ENCODE assay signal across 13 cellular contexts in genomic region chr5:178221203-178221771, GRCh38. TPM values are rescaled to one million over a fixed set of nuclear protein-coding genes. Genes with fewer than 3 reads are reported as not detected.
DNase-seq lines count a peak whose midpoint lies in the region; ATAC-seq, FAIRE-seq and TF ChIP-seq lines count a peak whose summit lies in the region.
"Had no signal": no experiment of that assay in that cellular context is flagged by ENCODE, and none has a peak within 500 bp of the region (broad histone marks: within the 10 kb centered on the region; RNA-seq: fewer than 3 reads in every experiment).

No MANE protein-coding gene starts in this region.

- TF ChIP-seq POLR2A in stomach (IDR thresholded peaks at IDR 0.05), result no peak

- H3K4me3 Mint-ChIP-seq in activated naive CD8-positive, alpha-beta T cell, result no peak overlapping the region
- H3K4me3 Mint-ChIP-seq in activated naive CD8-positive, alpha-beta T cell treated with anti-CD3 and anti-CD28 coated beads, Interleukin-2, amount 50 U/mL, for 24 hours, result no peak overlapping the region
- peak overlapping the region; percentile 56 for H3K4me3 Mint-ChIP-seq in T-helper 17 cell

- ATAC-seq in activated naive CD8-positive, alpha-beta T cell treated with anti-CD3 and anti-CD28 coated beads, Interleukin-2, amount 50 U/mL, for 24 hours, result no peak
- ATAC-seq in T-helper 17 cell, result peak; percentile 30
- ATAC-seq in upper lobe of right lung, result peak; percentile 29
- ATAC-seq: pancreas had no signal

- TF ChIP-seq EP300 in stomach (IDR thresholded peaks at IDR 0.05), result no peak

- H3K4me1 Mint-ChIP-seq in activated naive CD8-positive, alpha-beta T cell (ENCODE audit: low read depth), result peaks cover 29% of the 10 kb centered on the region
- H3K4me1 Mint-ChIP-seq in activated naive CD8-positive, alpha-beta T cell treated with anti-CD3 and anti-CD28 coated beads, Interleukin-2, amount 50 U/mL, for 24 hours, result peaks cover 13% of the 10 kb centered on the region
- H3K4me1 Mint-ChIP-seq in T-helper 17 cell, result peaks cover 31% of the 10 kb centered on the region

- H3K4me1 ChIP-seq in kidney (ENCODE audit: control insufficient read depth in 1 of 2, insufficient read depth in 1 of 2, low read depth in 1 of 2, low read length in 2 of 2), result peaks cover 0 to 5% of the 10 kb centered on the region in 2 donors
- H3K4me1 ChIP-seq in upper lobe of right lung, result no peaks in the 10 kb centered on the region
- peaks cover 0 to 15% (median 4%) of the 10 kb centered on the region in 4 donors for H3K4me1 ChIP-seq in stomach
- H3K4me1 ChIP-seq: pancreas had no signal

- 64 to 83% (median 76%) methylated on average over 3 of the region's 3 CpGs for WGBS in stomach, 5 donors

- peaks cover 8% of the 10 kb centered on the region for H3K36me3 Mint-ChIP-seq in activated naive CD8-positive, alpha-beta T cell
- H3K36me3 Mint-ChIP-seq in activated naive CD8-positive, alpha-beta T cell treated with anti-CD3 and anti-CD28 coated beads, Interleukin-2, amount 50 U/mL, for 24 hours (ENCODE audit: low read depth), result peaks cover 55% of the 10 kb centered on the region
- H3K36me3 Mint-ChIP-seq in T-helper 17 cell (ENCODE audit: low read depth), result peaks cover 10% of the 10 kb centered on the region

- peak overlapping the region; percentile 62 for H3K27ac Mint-ChIP-seq in activated naive CD8-positive, alpha-beta T cell
- no peak overlapping the region for H3K27ac Mint-ChIP-seq in activated naive CD8-positive, alpha-beta T cell treated with anti-CD3 and anti-CD28 coated beads, Interleukin-2, amount 50 U/mL, for 24 hours
- peak overlapping the region; percentile 83 for H3K27ac Mint-ChIP-seq in T-helper 17 cell

- no peaks in the 10 kb centered on the region for H3K27me3 Mint-ChIP-seq in activated naive CD8-positive, alpha-beta T cell
- H3K27me3 Mint-ChIP-seq in activated naive CD8-positive, alpha-beta T cell treated with anti-CD3 and anti-CD28 coated beads, Interleukin-2, amount 50 U/mL, for 24 hours, result no peaks in the 10 kb centered on the region
- H3K27me3 Mint-ChIP-seq in T-helper 17 cell, result no peaks in the 10 kb centered on the region

- no peak overlapping the region for H3K9ac ChIP-seq in kidney (ENCODE audit: low read length in 2 of 2)

- no peak for DNase-seq in activated naive CD8-positive, alpha-beta T cell treated with anti-CD3 and anti-CD28 coated beads, Interleukin-2, amount 50 U/mL, for 24 hours
- DNase-seq in T-helper 17 cell (no peak), kidney (peak; percentile 22), upper lobe of right lung (no peak), NCI-H2171 treated with DMSO at 0.1 percent for 48 hours (lab: John Stamatoyannopoulos, UW) (no peak), C1 segment of cervical spinal cord (lab: John Stamatoyannopoulos, UW) (no peak), stomach (no peak)
- DNase-seq: stimulated activated CD4-positive, alpha-beta T cell treated with anti-CD3 and anti-CD28 coated beads, Interleukin-1b, Interleukin-23, amount 100 ng/mL, for 48 hours had no signal

- TF ChIP-seq CTCF in kidney (IDR thresholded peaks at IDR 0.05; ENCODE audit: borderline replicate concordance, extremely low read depth, insufficient read depth), result no peak
- no peak for TF ChIP-seq CTCF in upper lobe of right lung (IDR thresholded peaks at IDR 0.05)
- TF ChIP-seq CTCF in stomach (IDR thresholded peaks at IDR 0.05), result no peak

- H3K9me3 ChIP-seq in T-helper 17 cell (ENCODE audit: control insufficient read depth, low read length, poor library complexity, severe bottlenecking) (no peaks in the 10 kb centered on the region), kidney (ENCODE audit: control insufficient read depth in 1 of 2, low read length in 2 of 2) (no peaks in the 10 kb centered on the region), upper lobe of right lung (no peaks in the 10 kb centered on the region), stomach (no peaks in the 10 kb centered on the region)
- H3K9me3 ChIP-seq: pancreas had no signal

- H3K9me3 Mint-ChIP-seq in activated naive CD8-positive, alpha-beta T cell (ENCODE audit: low read depth), result no peaks in the 10 kb centered on the region
- H3K9me3 Mint-ChIP-seq in activated naive CD8-positive, alpha-beta T cell treated with anti-CD3 and anti-CD28 coated beads, Interleukin-2, amount 50 U/mL, for 24 hours, result no peaks in the 10 kb centered on the region

- intact Hi-C loops in kidney (cut with DNase I) (no loop called here), upper lobe of right lung (cut with DNase I) (no loop called here), stomach (cut with DNase I; ENCODE audit: low total_unique reads) (no loop called here)

- no peak for FAIRE-seq in kidney (lab: Jason Lieb, UNC)
- FAIRE-seq: islet of Langerhans, pancreas had no signal

- H3K36me3 ChIP-seq in kidney (ENCODE audit: control insufficient read depth in 1 of 2, insufficient read depth in 2 of 2, low read length in 2 of 2), result peaks cover 6 to 15% of the 10 kb centered on the region in 2 donors
- peaks cover 70% of the 10 kb centered on the region for H3K36me3 ChIP-seq in upper lobe of right lung
- H3K36me3 ChIP-seq in stomach, result peaks cover 30 to 91% (median 82%) of the 10 kb centered on the region in 4 donors

- H3K27ac ChIP-seq in kidney (ENCODE audit: low read depth in 2 of 2, low read length in 2 of 2) (no peak overlapping the region), upper lobe of right lung (no peak overlapping the region), stomach (no peak overlapping the region)
- H3K27ac ChIP-seq: C4-2B, pancreas had no signal

- H3K27me3 ChIP-seq in upper lobe of right lung (no peaks in the 10 kb centered on the region), stomach (no peaks in the 10 kb centered on the region)
- H3K27me3 ChIP-seq: pancreas had no signal

- H3K4me3 ChIP-seq in kidney (ENCODE audit: low read length in 2 of 2), result no peak overlapping the region
- no peak overlapping the region for H3K4me3 ChIP-seq in upper lobe of right lung
- no peak overlapping the region for H3K4me3 ChIP-seq in stomach
- H3K4me3 ChIP-seq: pancreas had no signal

RNA-seq across cellular contexts. Expression of gene PHYKPL, which starts 11.3 kb away (rescaled TPM):
- 100 to 1,000 TPM in 1 of 2 donors, 10 to 100 TPM in 1; 86.9 to 107 TPM for total RNA-seq in T-helper 17 cell
- total RNA-seq in kidney, result 116 TPM
- polyA plus RNA-seq in kidney (ENCODE audit: insufficient read depth, low read depth, low replicate concordance), result 35.3 TPM
- 96.1 TPM for total RNA-seq in upper lobe of right lung
- total RNA-seq in stomach, result 100 to 1,000 TPM in 2 of 5 donors, 10 to 100 TPM in 3; 32.1 to 262 (median 56.2) TPM
- polyA plus RNA-seq in stomach, result 10 to 100 TPM; 22.9 to 38.3 (median 25.9) TPM

RNA-seq across cellular contexts. Expression of gene HNRNPAB, which starts 17.0 kb away (rescaled TPM):
- total RNA-seq in T-helper 17 cell (10 to 100 TPM; 89.5 to 90.5 TPM), kidney (130 TPM), upper lobe of right lung (116 TPM), stomach (100 to 1,000 TPM in 2 of 5 donors, 10 to 100 TPM in 3; 25.1 to 327 (median 92.9) TPM)
- polyA plus RNA-seq in kidney (ENCODE audit: insufficient read depth, low read depth, low replicate concordance) (81.8 TPM), stomach (100 to 1,000 TPM; 115 to 139 (median 117) TPM)

RNA-seq across cellular contexts. Expression of gene GMCL2, which starts 34.1 kb away (rescaled TPM):
- total RNA-seq in T-helper 17 cell (not detected), kidney (not detected), upper lobe of right lung (not detected), stomach (not detected)
- polyA plus RNA-seq in kidney (ENCODE audit: insufficient read depth, low read depth, low replicate concordance) (not detected), stomach (not detected)
- total RNA-seq: pancreas, SK-MEL-5 had no signal
- polyA plus RNA-seq: pancreas had no signal
